Comparison of ENCODE assay signal across 8 cellular contexts in the genomic region with DNA sequence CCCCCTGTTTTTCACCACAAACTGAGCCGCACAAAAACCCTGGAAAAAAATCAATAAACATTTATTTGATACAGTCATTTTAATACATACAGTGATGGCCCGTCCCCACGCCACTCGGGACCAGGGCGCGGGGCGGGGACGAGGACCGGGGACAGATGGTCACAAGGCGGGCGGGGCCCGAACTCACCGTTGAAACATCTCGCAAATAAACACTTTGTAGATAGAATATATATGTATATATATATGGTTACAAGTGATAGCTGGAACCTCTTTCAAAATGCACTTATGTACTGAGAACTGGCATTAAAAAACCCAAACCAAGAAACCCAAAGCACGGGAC. TPM values are rescaled to one million over a fixed set of nuclear protein-coding genes. Genes with fewer than 3 reads are reported as not detected.
DNase-seq lines count a peak whose midpoint lies in the region; ATAC-seq and TF ChIP-seq lines count a peak whose summit lies in the region.

No MANE protein-coding gene starts in this region.

- no peak overlapping the region for H2BK120ac ChIP-seq in H9 (ENCODE audit: low read depth, low read length, poor library complexity, severe bottlenecking)

- H3K9ac ChIP-seq in H9 (ENCODE audit: extremely low read depth, insufficient read length, low read length): peak overlapping the region; percentile 56
- H3K9ac ChIP-seq in iPS-20b (ENCODE audit: low read depth, low read length): peak overlapping the region; percentile 72; the same call in 1 of the 2 replicates

- peaks cover 15% of the 10 kb centered on the region; the same call in 1 of the 2 replicates for H3K79me2 ChIP-seq in H9 (ENCODE audit: insufficient read depth, low read length)

- no peak overlapping the region for H3K18ac ChIP-seq in H9 (ENCODE audit: insufficient read length, low read depth, low read length)

- no peaks in the 10 kb centered on the region; the same call in 1 of the 2 replicates for H3K4me1 ChIP-seq in H9 (ENCODE audit: insufficient read depth, low read length)
- H3K4me1 ChIP-seq in iPS-20b (ENCODE audit: insufficient read depth, low read length): peaks cover 15% of the 10 kb centered on the region; the same call in 1 of the 2 replicates
- peaks cover 60% of the 10 kb centered on the region for H3K4me1 ChIP-seq in suprapubic skin

- H2AFZ ChIP-seq in H9 (ENCODE audit: low read length): no peak overlapping the region

- no peak for TF ChIP-seq POLR2A in suprapubic skin (IDR thresholded peaks at IDR 0.05)

- DNase-seq in CD14-positive monocyte (ENCODE audit: low spot score): no peak
- DNase-seq in H9: no peak
- no peak for DNase-seq in WTC11 (ENCODE audit: low spot score)
- DNase-seq in suprapubic skin (ENCODE audit: low spot score in 2 of 2): no peak
- DNase-seq in SHP77 treated with DMSO at 0.1 percent for 48 hours (lab: John Stamatoyannopoulos, UW): no peak
- no peak for DNase-seq in NCI-H446 (lab: John Stamatoyannopoulos, UW)

- peaks cover 14% of the 10 kb centered on the region for H3K23me2 ChIP-seq in H9 (ENCODE audit: insufficient read length, low read depth, low read length, poor library complexity, severe bottlenecking)

- H4K20me1 ChIP-seq in H9 (ENCODE audit: control insufficient read depth, insufficient read depth, insufficient read length): no peaks in the 10 kb centered on the region

- H3K9me3 Mint-ChIP-seq in CD14-positive monocyte: no peaks in the 10 kb centered on the region
- no peaks in the 10 kb centered on the region for H3K9me3 Mint-ChIP-seq in H9
- no peaks in the 10 kb centered on the region for H3K9me3 Mint-ChIP-seq in WTC11

- no peak overlapping the region for H4K8ac ChIP-seq in H9 (replicated peaks; ENCODE audit: insufficient read length, low read depth, low read length)

- H3K4me3 Mint-ChIP-seq in CD14-positive monocyte (peak overlapping the region; percentile 76 to 85), H9 (peak overlapping the region; percentile 70 to 86), WTC11 (peak overlapping the region; percentile 76)

- peaks cover 0 to 5% (median 2%) of the 10 kb centered on the region in 3 donors for H3K27me3 Mint-ChIP-seq in CD14-positive monocyte (ENCODE audit: low read depth in 3 of 3)
- H3K27me3 Mint-ChIP-seq in H9 (ENCODE audit: low read depth): no peaks in the 10 kb centered on the region
- no peaks in the 10 kb centered on the region for H3K27me3 Mint-ChIP-seq in WTC11 (ENCODE audit: low read depth)

- H4K91ac ChIP-seq in H9 (ENCODE audit: insufficient read length, low read depth, low read length): no peak overlapping the region

- H3K36me3 ChIP-seq in iPS-20b (ENCODE audit: insufficient read depth, low read depth, low read length): peaks cover 19% of the 10 kb centered on the region
- peaks cover 28% of the 10 kb centered on the region for H3K36me3 ChIP-seq in suprapubic skin

- intact Hi-C loops in CD14-positive monocyte (cut with micrococcal nuclease): loop anchor here in 1 of 2 donors (1.0 to 5.0 kb wide), 4 partner anchors 24 to 249 kb away; partner anchors contain the start of genes ARFRP1, DNAJC5, TCEA2 and ZGPAT

- H2BK15ac ChIP-seq in H9 (ENCODE audit: low read depth, low read length): no peak overlapping the region

- H3K27ac ChIP-seq in H9 (ENCODE audit: insufficient read length, low read depth, low read length) (no peak overlapping the region), iPS-20b (ENCODE audit: low read length) (no peak overlapping the region), suprapubic skin (peak overlapping the region; percentile 64)

- H3K36me3 Mint-ChIP-seq in CD14-positive monocyte (peaks cover 6 to 8% of the 10 kb centered on the region in 2 donors), H9 (ENCODE audit: insufficient read depth in 1 of 3, low read depth in 3 of 3) (peaks cover 0 to 31% (median 20%) of the 10 kb centered on the region in 3 experiments; a peak in 5 of 7 replicates), WTC11 (peaks cover 6% of the 10 kb centered on the region)

- no CpG with 5 or more reads among the region's 15 CpGs for WGBS in H9 (ENCODE audit: extremely low coverage, insufficient read length, low lambda C conversion rate)
- 0% methylated on average over 15 of the region's 15 CpGs for WGBS in suprapubic skin

- peaks cover 2% of the 10 kb centered on the region for H3K79me1 ChIP-seq in H9 (ENCODE audit: insufficient read depth, low read depth, low read length, poor library complexity, severe bottlenecking)

- peak overlapping the region; percentile 59 for H3K4me2 ChIP-seq in H9 (ENCODE audit: insufficient read depth, insufficient read length, low read length)

- H3K27ac Mint-ChIP-seq in CD14-positive monocyte (peak overlapping the region in 1 of 7 donors; percentile 71), H9 (peak overlapping the region in 1 of 3 experiments; percentile 78; a peak in 2 of 7 replicates), WTC11 (no peak overlapping the region)

- ATAC-seq in WTC11: no peak
- no peak for ATAC-seq in HG02798 (IDR thresholded peaks at IDR 0.05; ENCODE audit: poor library complexity, unreplicated experiment)

- H3T11ph ChIP-seq in H9 (ENCODE audit: low read length): no peak overlapping the region

- TF ChIP-seq CTCF in CD14-positive monocyte (IDR thresholded peaks at IDR 0.05) (no peak), H9 (conservative IDR thresholded peaks at IDR 0.05) (no peak), WTC11 (IDR thresholded peaks at IDR 0.05) (no peak), suprapubic skin (IDR thresholded peaks at IDR 0.05) (no peak)

- H2AK5ac ChIP-seq in H9 (ENCODE audit: insufficient read length, low read length): no peak overlapping the region

- no peak overlapping the region for H3K14ac ChIP-seq in H9 (ENCODE audit: insufficient read depth, low read length)

- TF ChIP-seq EP300 in suprapubic skin (IDR thresholded peaks at IDR 0.05): no peak

- peak overlapping the region; percentile 75 for H3K4me3 ChIP-seq in iPS-20b (ENCODE audit: low read length)
- H3K4me3 ChIP-seq in suprapubic skin: peak overlapping the region; percentile 82

- H2BK20ac ChIP-seq in H9 (ENCODE audit: low read depth, low read length, poor library complexity, severe bottlenecking): no peak overlapping the region

- H3K27me3 ChIP-seq in H9 (ENCODE audit: insufficient read depth, low read length) (no peaks in the 10 kb centered on the region), iPS-20b (ENCODE audit: insufficient read depth, low read length) (no peaks in the 10 kb centered on the region), suprapubic skin (no peaks in the 10 kb centered on the region)

- H3K56ac ChIP-seq in H9 (ENCODE audit: insufficient read length, low read depth, low read length): no peak overlapping the region

- no peak overlapping the region for H2BK12ac ChIP-seq in H9 (ENCODE audit: insufficient read length, low read depth, low read length)

- no peaks in the 10 kb centered on the region for H3K9me3 ChIP-seq in H9 (ENCODE audit: control insufficient read depth, low read depth, low read length)
- H3K9me3 ChIP-seq in iPS-20b (ENCODE audit: insufficient read depth, low read depth, low read length): no peaks in the 10 kb centered on the region
- H3K9me3 ChIP-seq in suprapubic skin: no peaks in the 10 kb centered on the region

- CTCF ChIA-PET in WTC11 (lab: Charles Lee): interaction anchor here (0.6 to 5.0 kb wide), 10 partner anchors 14 to 331 kb away, joined by 3 to 54 read pairs (median 3); partner anchors contain the start of genes ARFRP1, PRPF6, SAMD10 and ZGPAT

- no peak overlapping the region for H3K23ac ChIP-seq in H9 (ENCODE audit: insufficient read length, low read depth, low read length)

- no peak overlapping the region for H2BK5ac ChIP-seq in H9 (ENCODE audit: insufficient read length, low read length)

- POLR2A ChIA-PET in WTC11 (lab: Charles Lee): interaction anchor here (1.0 to 1.5 kb wide), 4 partner anchors 15 to 1340 kb away, joined by 3 to 4 read pairs (median 4); partner anchors contain the start of gene PRPF6

- peaks cover 30% of the 10 kb centered on the region for H3K4me1 Mint-ChIP-seq in CD14-positive monocyte
- H3K4me1 Mint-ChIP-seq in H9: peaks cover 33 to 35% of the 10 kb centered on the region in 2 experiments
- H3K4me1 Mint-ChIP-seq in WTC11: peaks cover 20% of the 10 kb centered on the region

- no peak overlapping the region for H3K4ac ChIP-seq in H9 (ENCODE audit: low read depth, low read length)

- H4K5ac ChIP-seq in H9 (ENCODE audit: insufficient read length, low read depth, low read length): no peak overlapping the region

TF ChIP-seq in WTC11, 78 proteins besides CTCF, POLR2A, EP300 and RAD21 (continues in another document):
- no peak for TF ChIP-seq SMAD3 (CRISPR knock-in tag; IDR thresholded peaks at IDR 0.05; ENCODE audit: borderline replicate concordance)

RNA-seq across cellular contexts. Expression of gene UCKL1, which starts 0.4 kb away (rescaled TPM):
- polyA plus RNA-seq in CD14-positive monocyte: 10 to 100 TPM; 10.9 to 14.5 TPM
- 35.6 and 40.9 TPM in 2 replicates for total RNA-seq in H9 (2021)
- 46.8 to 51.2 TPM (median 48.0 TPM) in 3 replicates for total RNA-seq in WTC11 (2021)
- 10 to 100 TPM; 32.3 to 80.1 (median 52.5) TPM for total RNA-seq in suprapubic skin

RNA-seq across cellular contexts. Expression of gene ZNF512B, which starts 13.1 kb away (rescaled TPM):
- polyA plus RNA-seq in CD14-positive monocyte: under 1 TPM in 1 of 2 donors, not detected in 1; 0.10 TPM
- 43.8 and 46.0 TPM in 2 replicates for total RNA-seq in H9 (2021)
- total RNA-seq in WTC11 (2021): 19.9 to 23.3 TPM (median 20.5 TPM) in 3 replicates
- total RNA-seq in suprapubic skin: 10 to 100 TPM; 17.7 to 32.4 (median 24.3) TPM

RNA-seq across cellular contexts. Expression of gene SAMD10, which starts 22.8 kb away (rescaled TPM):
- polyA plus RNA-seq in CD14-positive monocyte: under 1 TPM; 0.34 to 0.67 TPM
- total RNA-seq in H9 (2021) (5.2 and 5.7 TPM in 2 replicates), WTC11 (2021) (4.6 to 6.2 TPM (median 4.8 TPM) in 3 replicates), suprapubic skin (10 to 100 TPM in 2 of 4 donors, 1 to 10 TPM in 2; 7.2 to 15.8 (median 9.6) TPM)

RNA-seq across cellular contexts. Expression of gene PRPF6, which starts 24.3 kb away (rescaled TPM):
- 10 to 100 TPM; 34.5 to 47.7 TPM for polyA plus RNA-seq in CD14-positive monocyte
- total RNA-seq in H9 (2021) (87.9 and 91.3 TPM in 2 replicates), WTC11 (2021) (79.4 to 84.6 TPM (median 80.5 TPM) in 3 replicates), suprapubic skin (10 to 100 TPM; 70.7 to 93.0 (median 83.9) TPM)
